In genomic region chr22:19488285-19488684, GRCh38 we compare ENCODE assay signal across 29 cellular contexts. TPM values are rescaled to one million over a fixed set of nuclear protein-coding genes. Genes with fewer than 3 reads are reported as not detected.
DNase-seq lines count a peak whose midpoint lies in the region; ATAC-seq, FAIRE-seq and TF ChIP-seq lines count a peak whose summit lies in the region.
"Had no signal": no experiment of that assay in that cellular context is flagged by ENCODE, and none has a peak within 500 bp of the region (broad histone marks: within the 10 kb centered on the region; RNA-seq: fewer than 3 reads in every experiment).

No MANE protein-coding gene starts in this region.

- DNase-seq in OCI-LY7 (ENCODE audit: low spot score) (no peak), K562 (ENCODE audit: extremely low read depth in 1 of 4, low spot score in 3 of 4) (no peak), trophoblast cell (no peak), NOMO-1 (lab: John Stamatoyannopoulos, UW; ENCODE audit: unreplicated experiment in 2 of 2) (no peak), MV-4-11 (lab: John Stamatoyannopoulos, UW) (no peak)
- DNase-seq in activated CD4-positive, alpha-beta T cell treated with anti-CD3 and anti-CD28 coated beads for 1 hour, result no peak
- DNase-seq: 8988T; ACHN; BE2C; C1 segment of cervical spinal cord; CD4-positive, alpha-beta memory T cell; CD4-positive, CD25-positive, alpha-beta regulatory T cell; CD8-positive, alpha-beta memory T cell; COR-L47; DMS 273 treated with DMSO at 0.1 percent for 48 hours; DMS153; DMS53; DMS79; DND-41; EL; GDM1 had no signal

- no peaks in the 10 kb centered on the region for H3K4me1 ChIP-seq in OCI-LY7 (ENCODE audit: insufficient read depth, low read length, poor library complexity, severe bottlenecking)
- no peaks in the 10 kb centered on the region for H3K4me1 ChIP-seq in K562 (replicated peaks in 1 of 2; ENCODE audit: control insufficient read depth in 2 of 2, insufficient read depth in 2 of 2, low read length in 2 of 2)
- H3K4me1 ChIP-seq in trophoblast cell (ENCODE audit: control insufficient read depth in 1 of 2, insufficient read depth in 2 of 2, low read length in 2 of 2), result no peaks in the 10 kb centered on the region
- H3K4me1 ChIP-seq: BLaER1 had no signal

- no peak overlapping the region for H3K18ac ChIP-seq in trophoblast cell (ENCODE audit: low read length)

- H2BK5ac ChIP-seq in trophoblast cell (ENCODE audit: low read depth, low read length, poor library complexity), result no peak overlapping the region

- H3K4me3 ChIP-seq in OCI-LY7 (ENCODE audit: low read depth, low read length, poor library complexity, severe bottlenecking) (no peak overlapping the region), K562 (no peak overlapping the region), trophoblast cell (ENCODE audit: low read depth, low read length) (no peak overlapping the region)
- H3K4me3 ChIP-seq: BLaER1 had no signal

- H3K79me2 ChIP-seq in OCI-LY7 (ENCODE audit: insufficient read depth, low read depth, low read length), result peaks cover 7% of the 10 kb centered on the region; the same call in 1 of the 2 replicates
- H3K79me2 ChIP-seq in K562 (ENCODE audit: control insufficient read depth, insufficient read depth, low read length), result peaks cover 26% of the 10 kb centered on the region
- no peaks in the 10 kb centered on the region for H3K79me2 ChIP-seq in trophoblast cell (ENCODE audit: control insufficient read depth, insufficient read depth, low read length, poor library complexity)

- H3K23ac ChIP-seq in trophoblast cell (ENCODE audit: low read length), result no peak overlapping the region

- H3K36me3 ChIP-seq in OCI-LY7 (ENCODE audit: insufficient read depth, low read length) (peaks cover 89% of the 10 kb centered on the region), K562 (ENCODE audit: control insufficient read depth, insufficient read depth, low read length) (peaks cover 94% of the 10 kb centered on the region), trophoblast cell (ENCODE audit: control insufficient read depth in 1 of 2, insufficient read depth in 2 of 2, low read length in 2 of 2) (peaks cover 25 to 29% of the 10 kb centered on the region in 2 experiments)

- H2AFZ ChIP-seq in OCI-LY7 (ENCODE audit: low read length) (no peak overlapping the region), K562 (ENCODE audit: low read depth, low read length) (no peak overlapping the region), trophoblast cell (ENCODE audit: insufficient read depth, low read length, poor library complexity) (no peak overlapping the region)

- H4K8ac ChIP-seq in trophoblast cell (ENCODE audit: low read depth, low read length), result no peak overlapping the region

- in situ Hi-C loops in K562 (cut with MboI), result no loop called here

- H3K27ac ChIP-seq in OCI-LY7 (ENCODE audit: low read depth, low read length, poor library complexity, severe bottlenecking), result no peak overlapping the region
- peak overlapping the region; percentile 32 for H3K27ac ChIP-seq in VCaP
- H3K27ac ChIP-seq in K562 (ENCODE audit: extremely low read depth, low read depth, low read length), result no peak overlapping the region
- no peak overlapping the region for H3K27ac ChIP-seq in trophoblast cell (ENCODE audit: low read depth, low read length)
- H3K27ac ChIP-seq: BLaER1 had no signal

- no peak overlapping the region for H2BK120ac ChIP-seq in trophoblast cell (ENCODE audit: insufficient read depth, low read length, poor library complexity)

- peak overlapping the region; percentile 54 for H4K12ac ChIP-seq in trophoblast cell (ENCODE audit: low read depth, low read length)

- FAIRE-seq in K562 (lab: Jason Lieb, UNC), result no peak
- FAIRE-seq: A204.1, GM12891, GM19239 had no signal

- H3K14ac ChIP-seq in trophoblast cell (ENCODE audit: low read length), result no peak overlapping the region

- POLR2A ChIA-PET in OCI-LY7 (lab: Charles Lee), result interaction anchor here (0.6 kb wide), 1 partner anchor 18 kb away, joined by 3 read pairs; no protein-coding TSS in a partner anchor
- POLR2A ChIA-PET in K562 (lab: Yijun Ruan, JAX), result interaction anchor here (0.6 to 7.8 kb wide), 8 partner anchors 9 to 455 kb away, joined by 3 to 95 read pairs (median 4); partner anchors contain the start of genes CDC45 and UFD1

- H2AK5ac ChIP-seq in trophoblast cell (ENCODE audit: low read length), result no peak overlapping the region

- no peak for TF ChIP-seq RAD21 in K562 (CRISPR knock-in tag; conservative IDR thresholded peaks at IDR 0.05 in 1 of 2, IDR thresholded peaks at IDR 0.05 in 1 of 2)

- TF ChIP-seq POLR2A in K562 (conservative IDR thresholded peaks at IDR 0.05), result no peak

- H3K9me2 ChIP-seq in OCI-LY7 (ENCODE audit: insufficient read depth, low read length), result no peaks in the 10 kb centered on the region

- intact Hi-C loops in OCI-LY7 (cut with micrococcal nuclease; ENCODE audit: unreplicated experiment), result no loop called here
- intact Hi-C loops in K562 (cut with micrococcal nuclease), result no loop called here

- H3K9me1 ChIP-seq in K562 (ENCODE audit: control insufficient read depth, insufficient read depth, low read length), result no peaks in the 10 kb centered on the region

- ATAC-seq in K562, result peak; percentile 7; the same call in 2 of the 3 replicates

- BruUV-seq in OCI-LY7 (replicated peaks; lab: Mats Ljungman, UMichigan) (TSS peak; percentile 21), K562 (replicated peaks; lab: Mats Ljungman, UMichigan) (no TSS peak)

- no peak overlapping the region for H3K4me2 ChIP-seq in OCI-LY7 (ENCODE audit: low read length)
- H3K4me2 ChIP-seq in K562 (ENCODE audit: insufficient read depth, low read length), result no peak overlapping the region
- no peak overlapping the region for H3K4me2 ChIP-seq in trophoblast cell (ENCODE audit: low read length)
- H3K4me2 ChIP-seq: BLaER1 had no signal

- H2BK12ac ChIP-seq in trophoblast cell (ENCODE audit: low read length), result no peak overlapping the region

- no peak for TF ChIP-seq CTCF in OCI-LY7 (conservative IDR thresholded peaks at IDR 0.05; ENCODE audit: low read length)
- TF ChIP-seq CTCF in VCaP (conservative IDR thresholded peaks at IDR 0.05), result no peak
- no peak for TF ChIP-seq CTCF in K562 (IDR thresholded peaks at IDR 0.05 in 2 of 3, conservative IDR thresholded peaks at IDR 0.05 in 1 of 3; ENCODE audit: insufficient read depth in 2 of 3, low read depth in 1 of 3, low read length in 3 of 3)

- H3K9ac ChIP-seq in K562 (ENCODE audit: insufficient read depth in 1 of 2, low read depth in 2 of 2, low read length in 2 of 2), result peak overlapping the region in 1 of 2 experiments; percentile 17; a peak in 1 of 4 replicates
- H3K9ac ChIP-seq in trophoblast cell (ENCODE audit: low read length), result no peak overlapping the region
- H3K9ac ChIP-seq: BLaER1 had no signal

- no peaks in the 10 kb centered on the region for H3K27me3 ChIP-seq in K562 (ENCODE audit: control insufficient read depth in 2 of 2, insufficient read depth in 2 of 2, low read length in 2 of 2)
- H3K27me3 ChIP-seq in trophoblast cell (ENCODE audit: insufficient read depth, low read length), result no peaks in the 10 kb centered on the region
- H3K27me3 ChIP-seq: BE2C, BLaER1 had no signal

- 98% methylated on average over 2 of the region's 2 CpGs for WGBS in K562 (ENCODE audit: insufficient coverage, low coverage, missing lambda C conversion rate)
- WGBS in trophoblast cell (ENCODE audit: extremely low coverage, insufficient coverage, insufficient read length), result no CpG with 5 or more reads among the region's 2 CpGs

- H4K20me1 ChIP-seq in OCI-LY7 (ENCODE audit: insufficient read depth, low read length), result peaks cover 9% of the 10 kb centered on the region; the same call in 1 of the 2 replicates
- H4K20me1 ChIP-seq in K562 (replicated peaks; ENCODE audit: control insufficient read depth, insufficient read depth, low read length), result no peaks in the 10 kb centered on the region; the same call in 1 of the 2 replicates

- CTCF ChIA-PET in OCI-LY7 (lab: Charles Lee; ENCODE audit: unreplicated experiment), result no interaction called here
- CTCF ChIA-PET in K562 (lab: Yijun Ruan, JAX; ENCODE audit: low intra/inter-chr PET ratio), result no interaction called here

- H3K79me1 ChIP-seq in trophoblast cell (ENCODE audit: low read length), result no peaks in the 10 kb centered on the region

- no peaks in the 10 kb centered on the region for H3K9me3 ChIP-seq in OCI-LY7 (ENCODE audit: low read length)
- H3K9me3 ChIP-seq in K562 (replicated peaks; ENCODE audit: control insufficient read depth, insufficient read depth, low read depth, low read length), result no peaks in the 10 kb centered on the region
- H3K9me3 ChIP-seq in trophoblast cell (ENCODE audit: insufficient read depth, low read depth, low read length), result no peaks in the 10 kb centered on the region
- H3K9me3 ChIP-seq: BE2C, BLaER1 had no signal

- H3K4ac ChIP-seq in trophoblast cell (ENCODE audit: low read depth, low read length), result no peak overlapping the region

- no peak overlapping the region for H4K91ac ChIP-seq in trophoblast cell (ENCODE audit: low read depth, low read length)

- no peak for TF ChIP-seq EP300 in K562 (IDR thresholded peaks at IDR 0.05; ENCODE audit: low read length)

RNA-seq across cellular contexts. Expression of gene CDC45, which starts 8.6 kb away (rescaled TPM):
- total RNA-seq in OCI-LY7 (2014; rRNA removed; shearing (Covaris generic)), result 80.2 and 90.9 TPM in 2 replicates
- total RNA-seq in OCI-LY7 (2022), result 83.0 and 97.1 TPM in 2 replicates
- total RNA-seq in K562 (2011; cell fraction: chromatin; rRNA removed; ENCODE audit: low replicate concordance), result 810 and 853 TPM in 2 replicates
- 339 and 346 TPM in 2 replicates for total RNA-seq in K562 (2011; cell fraction: nucleolus; rRNA removed)
- 307 and 398 TPM in 2 replicates for total RNA-seq in K562 (2011; cell fraction: nucleoplasm; rRNA removed)
- 415 and 450 TPM in 2 replicates for total RNA-seq in K562 (2014; rRNA removed)
- 263 and 295 TPM in 2 replicates for total RNA-seq in K562 (2014; rRNA removed; fragmentation: Illumina TruSeq; extraction: Trizol)
- 239 and 251 TPM in 2 replicates for total RNA-seq in K562 (2015; rRNA removed; fragmentation: Illumina TruSeq; extraction: Trizol)
- 312 and 319 TPM in 2 replicates for total RNA-seq in K562 (2021)
- 580 and 584 TPM in 2 replicates for polyA plus RNA-seq in K562 (2011; rRNA removed)
- 370 and 430 TPM in 2 replicates for polyA plus RNA-seq in K562 (2011; cell fraction: cytosol; rRNA removed)
- 642 and 944 TPM in 2 replicates for polyA plus RNA-seq in K562 (2011; cell fraction: nucleus; rRNA removed)
- 267 and 326 TPM in 2 replicates for polyA plus RNA-seq in K562 (2012)
- 412 and 430 TPM in 2 replicates for polyA plus RNA-seq in K562 (2014; fragmentation: Illumina TruSeq; extraction: Trizol)
- polyA plus RNA-seq in K562 (2014; fragmentation: Nextera tagmentation; extraction: Ambion mirVana), result 100 to 1,000 TPM; 276 to 465 TPM
- polyA plus RNA-seq in K562 (2014; rRNA removed), result 410 and 427 TPM in 2 replicates
- 415 and 540 TPM in 2 replicates for polyA minus RNA-seq in K562 (2011; rRNA and poly(A)+ RNA removed)
- polyA minus RNA-seq in K562 (2011; cell fraction: cytosol; rRNA and poly(A)+ RNA removed), result 153 and 162 TPM in 2 replicates
- 185 and 445 TPM in 2 replicates for polyA minus RNA-seq in K562 (2011; cell fraction: nucleus; rRNA and poly(A)+ RNA removed)
- polyA plus RNA-seq in trophoblast cell (2013), result 13.0 and 13.1 TPM in 2 replicates
- polyA plus RNA-seq: CD14-positive monocyte had no signal

RNA-seq across cellular contexts. Expression of gene UFD1, which starts 9.3 kb away (rescaled TPM):
- total RNA-seq in OCI-LY7 (2014; rRNA removed; shearing (Covaris generic)), result 52.8 and 70.8 TPM in 2 replicates
- total RNA-seq in OCI-LY7 (2022), result 60.1 and 62.5 TPM in 2 replicates
- total RNA-seq in K562 (2011; cell fraction: chromatin; rRNA removed; ENCODE audit: low replicate concordance), result 307 and 375 TPM in 2 replicates
- 219 and 230 TPM in 2 replicates for total RNA-seq in K562 (2011; cell fraction: nucleolus; rRNA removed)
- 278 and 374 TPM in 2 replicates for total RNA-seq in K562 (2011; cell fraction: nucleoplasm; rRNA removed)
- 238 and 290 TPM in 2 replicates for total RNA-seq in K562 (2014; rRNA removed)
- total RNA-seq in K562 (2014; rRNA removed; fragmentation: Illumina TruSeq; extraction: Trizol), result 361 and 365 TPM in 2 replicates
- total RNA-seq in K562 (2015; rRNA removed; fragmentation: Illumina TruSeq; extraction: Trizol), result 330 and 363 TPM in 2 replicates
- total RNA-seq in K562 (2021), result 284 and 307 TPM in 2 replicates
- 428 and 564 TPM in 2 replicates for polyA plus RNA-seq in K562 (2011; rRNA removed)
- polyA plus RNA-seq in K562 (2011; cell fraction: cytosol; rRNA removed), result 516 and 625 TPM in 2 replicates
- 577 and 723 TPM in 2 replicates for polyA plus RNA-seq in K562 (2011; cell fraction: nucleus; rRNA removed)
- 381 and 502 TPM in 2 replicates for polyA plus RNA-seq in K562 (2012)
- polyA plus RNA-seq in K562 (2014; fragmentation: Illumina TruSeq; extraction: Trizol), result 551 and 645 TPM in 2 replicates
- 100 to 1,000 TPM; 503 to 627 TPM for polyA plus RNA-seq in K562 (2014; fragmentation: Nextera tagmentation; extraction: Ambion mirVana)
- 321 and 446 TPM in 2 replicates for polyA plus RNA-seq in K562 (2014; rRNA removed)
- 432 and 439 TPM in 2 replicates for polyA minus RNA-seq in K562 (2011; rRNA and poly(A)+ RNA removed)
- 143 and 172 TPM in 2 replicates for polyA minus RNA-seq in K562 (2011; cell fraction: cytosol; rRNA and poly(A)+ RNA removed)
- polyA minus RNA-seq in K562 (2011; cell fraction: nucleus; rRNA and poly(A)+ RNA removed), result 99.8 and 195 TPM in 2 replicates
- polyA plus RNA-seq in trophoblast cell (2013), result 132 TPM in 2 replicates

RNA-seq across cellular contexts. Expression of gene CLDN5, which starts 35.9 kb away (rescaled TPM):
- total RNA-seq in OCI-LY7 (2014; rRNA removed; shearing (Covaris generic)), result not detected in 2 replicates
- total RNA-seq in OCI-LY7 (2022) (not detected in 2 replicates), K562 (2014; rRNA removed) (not detected in 2 replicates), K562 (2014; rRNA removed; fragmentation: Illumina TruSeq; extraction: Trizol) (not detected in 2 replicates), K562 (2015; rRNA removed; fragmentation: Illumina TruSeq; extraction: Trizol) (not detected in 2 replicates), K562 (2021) (0.16 and 0.20 TPM in 2 replicates)
- not detected in 2 replicates for total RNA-seq in K562 (2011; cell fraction: chromatin; rRNA removed; ENCODE audit: low replicate concordance)
- total RNA-seq in K562 (2011; cell fraction: nucleolus; rRNA removed), result not detected in 2 replicates
- not detected in 2 replicates for total RNA-seq in K562 (2011; cell fraction: nucleoplasm; rRNA removed)
- polyA plus RNA-seq in K562 (2011; rRNA removed) (not detected in 2 replicates), K562 (2014; fragmentation: Illumina TruSeq; extraction: Trizol) (not detected in 2 replicates), K562 (2014; fragmentation: Nextera tagmentation; extraction: Ambion mirVana) (not detected), K562 (2014; rRNA removed) (not detected in 2 replicates)
- not detected in 2 replicates for polyA plus RNA-seq in K562 (2011; cell fraction: cytosol; rRNA removed)
- polyA plus RNA-seq in K562 (2011; cell fraction: nucleus; rRNA removed), result not detected in 2 replicates
- 0.08 and 0.18 TPM in 2 replicates for polyA plus RNA-seq in K562 (2012)
- polyA minus RNA-seq in K562 (2011; rRNA and poly(A)+ RNA removed), result not detected in 2 replicates
- polyA minus RNA-seq in K562 (2011; cell fraction: cytosol; rRNA and poly(A)+ RNA removed), result not detected in 2 replicates
- not detected in 2 replicates for polyA minus RNA-seq in K562 (2011; cell fraction: nucleus; rRNA and poly(A)+ RNA removed)
- not detected in 2 replicates for polyA plus RNA-seq in trophoblast cell (2013)
- total RNA-seq: CD4-positive, alpha-beta memory T cell; CD8-positive, alpha-beta memory T cell; G401 had no signal
- polyA plus RNA-seq: AG04450; CD8-positive, alpha-beta memory T cell had no signal

RNA-seq across cellular contexts. Expression of gene C22orf39, which starts 40.8 kb away (rescaled TPM):
- 64.8 and 70.4 TPM in 2 replicates for total RNA-seq in OCI-LY7 (2014; rRNA removed; shearing (Covaris generic))
- 52.1 and 56.3 TPM in 2 replicates for total RNA-seq in OCI-LY7 (2022)
- total RNA-seq in K562 (2011; cell fraction: chromatin; rRNA removed; ENCODE audit: low replicate concordance), result 119 and 122 TPM in 2 replicates
- 71.8 and 76.0 TPM in 2 replicates for total RNA-seq in K562 (2011; cell fraction: nucleolus; rRNA removed)
- 107 and 142 TPM in 2 replicates for total RNA-seq in K562 (2011; cell fraction: nucleoplasm; rRNA removed)
- total RNA-seq in K562 (2014; rRNA removed), result 94.7 and 124 TPM in 2 replicates
- 57.2 and 59.5 TPM in 2 replicates for total RNA-seq in K562 (2014; rRNA removed; fragmentation: Illumina TruSeq; extraction: Trizol)
- 61.3 and 63.2 TPM in 2 replicates for total RNA-seq in K562 (2015; rRNA removed; fragmentation: Illumina TruSeq; extraction: Trizol)
- total RNA-seq in K562 (2021), result 66.8 and 68.0 TPM in 2 replicates
- 139 and 244 TPM in 2 replicates for polyA plus RNA-seq in K562 (2011; rRNA removed)
- polyA plus RNA-seq in K562 (2011; cell fraction: cytosol; rRNA removed), result 164 and 257 TPM in 2 replicates
- 71.0 and 99.7 TPM in 2 replicates for polyA plus RNA-seq in K562 (2011; cell fraction: nucleus; rRNA removed)
- 87.8 and 120 TPM in 2 replicates for polyA plus RNA-seq in K562 (2012)
- polyA plus RNA-seq in K562 (2014; fragmentation: Illumina TruSeq; extraction: Trizol), result 68.6 and 73.5 TPM in 2 replicates
- 10 to 100 TPM; 20.4 to 25.9 TPM for polyA plus RNA-seq in K562 (2014; fragmentation: Nextera tagmentation; extraction: Ambion mirVana)
- 112 and 121 TPM in 2 replicates for polyA plus RNA-seq in K562 (2014; rRNA removed)
- polyA minus RNA-seq in K562 (2011; rRNA and poly(A)+ RNA removed), result 116 and 185 TPM in 2 replicates
- 49.4 and 80.5 TPM in 2 replicates for polyA minus RNA-seq in K562 (2011; cell fraction: cytosol; rRNA and poly(A)+ RNA removed)
- 24.9 and 58.9 TPM in 2 replicates for polyA minus RNA-seq in K562 (2011; cell fraction: nucleus; rRNA and poly(A)+ RNA removed)
- 17.3 and 18.3 TPM in 2 replicates for polyA plus RNA-seq in trophoblast cell (2013)

RNA-seq across cellular contexts. Expression of gene MRPL40, which starts 55.9 kb away (rescaled TPM):
- 38.5 and 46.3 TPM in 2 replicates for total RNA-seq in OCI-LY7 (2014; rRNA removed; shearing (Covaris generic))
- 40.0 and 45.6 TPM in 2 replicates for total RNA-seq in OCI-LY7 (2022)
- 13.9 and 26.1 TPM in 2 replicates for total RNA-seq in K562 (2011; cell fraction: chromatin; rRNA removed; ENCODE audit: low replicate concordance)
- 29.0 and 32.5 TPM in 2 replicates for total RNA-seq in K562 (2011; cell fraction: nucleolus; rRNA removed)
- total RNA-seq in K562 (2011; cell fraction: nucleoplasm; rRNA removed), result 25.1 and 32.0 TPM in 2 replicates
- 160 and 182 TPM in 2 replicates for total RNA-seq in K562 (2014; rRNA removed)
- total RNA-seq in K562 (2014; rRNA removed; fragmentation: Illumina TruSeq; extraction: Trizol), result 208 and 209 TPM in 2 replicates
- 181 and 198 TPM in 2 replicates for total RNA-seq in K562 (2015; rRNA removed; fragmentation: Illumina TruSeq; extraction: Trizol)
- total RNA-seq in K562 (2021), result 132 and 144 TPM in 2 replicates
- polyA plus RNA-seq in K562 (2011; rRNA removed), result 175 and 219 TPM in 2 replicates
- polyA plus RNA-seq in K562 (2011; cell fraction: cytosol; rRNA removed), result 88.3 and 113 TPM in 2 replicates
- 34.6 and 66.5 TPM in 2 replicates for polyA plus RNA-seq in K562 (2011; cell fraction: nucleus; rRNA removed)
- polyA plus RNA-seq in K562 (2012), result 159 TPM in 2 replicates
- 197 and 237 TPM in 2 replicates for polyA plus RNA-seq in K562 (2014; fragmentation: Illumina TruSeq; extraction: Trizol)
- polyA plus RNA-seq in K562 (2014; fragmentation: Nextera tagmentation; extraction: Ambion mirVana), result 100 to 1,000 TPM; 601 to 652 TPM
- 223 TPM in 2 replicates for polyA plus RNA-seq in K562 (2014; rRNA removed)
- polyA minus RNA-seq in K562 (2011; rRNA and poly(A)+ RNA removed), result 52.5 and 73.2 TPM in 2 replicates
- polyA minus RNA-seq in K562 (2011; cell fraction: cytosol; rRNA and poly(A)+ RNA removed), result 31.3 and 34.3 TPM in 2 replicates
- polyA minus RNA-seq in K562 (2011; cell fraction: nucleus; rRNA and poly(A)+ RNA removed), result 12.0 and 31.3 TPM in 2 replicates
- polyA plus RNA-seq in trophoblast cell (2013), result 22.4 and 23.6 TPM in 2 replicates
